Comparison of ENCODE assay signal across 1 cellular context in the genomic region with DNA sequence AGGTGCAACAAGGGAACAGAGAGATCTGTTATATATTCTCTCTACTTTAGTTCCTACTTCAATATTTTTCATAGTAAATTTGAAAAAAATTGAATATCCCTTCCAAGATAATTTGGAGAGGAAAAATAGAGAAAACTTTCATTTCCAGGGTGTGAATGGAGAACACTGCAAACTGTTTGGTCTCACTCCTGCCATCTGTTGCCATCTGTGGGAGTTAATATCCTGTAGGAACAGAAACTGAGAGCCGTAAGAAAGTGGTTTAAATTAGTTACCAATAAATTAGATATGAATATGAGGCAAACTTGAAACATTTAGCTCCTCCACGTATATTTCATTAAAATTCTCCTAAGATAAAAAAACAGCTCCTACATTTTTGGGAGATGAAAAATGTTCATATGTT.
TF ChIP-seq lines count a peak whose summit lies in the region.

No MANE protein-coding gene starts in this region.

TF ChIP-seq in HepG2, 621 proteins besides CTCF, POLR2A, EP300 and RAD21:
- TF ChIP-seq ZSCAN29 (CRISPR knock-in tag; conservative IDR thresholded peaks at IDR 0.05) (no peak), NKX3-1 (CRISPR knock-in tag; IDR thresholded peaks at IDR 0.05) (no peak), HNRNPK (IDR thresholded peaks at IDR 0.05; ENCODE audit: low read depth, low read length, poor library complexity, severe bottlenecking) (peak; percentile 76), XRCC5 (optimal IDR thresholded peaks at IDR 0.05; ENCODE audit: low read length) (no peak), ARID2 (CRISPR knock-in tag; IDR thresholded peaks at IDR 0.05; ENCODE audit: borderline replicate concordance) (no peak), ZNF432 (CRISPR knock-in tag; IDR thresholded peaks at IDR 0.05; ENCODE audit: borderline replicate concordance) (no peak), ZNF34 (CRISPR knock-in tag; IDR thresholded peaks at IDR 0.05; ENCODE audit: borderline replicate concordance) (no peak), ZNF567 (CRISPR knock-in tag; IDR thresholded peaks at IDR 0.05; ENCODE audit: borderline replicate concordance) (no peak), RBFOX2 (IDR thresholded peaks at IDR 0.05; ENCODE audit: low read depth, low read length) (peak; percentile 48; the same call in 1 of the 2 replicates), TEAD2 (CRISPR knock-in tag; IDR thresholded peaks at IDR 0.05) (no peak)
- TF ChIP-seq, protein P1, sequence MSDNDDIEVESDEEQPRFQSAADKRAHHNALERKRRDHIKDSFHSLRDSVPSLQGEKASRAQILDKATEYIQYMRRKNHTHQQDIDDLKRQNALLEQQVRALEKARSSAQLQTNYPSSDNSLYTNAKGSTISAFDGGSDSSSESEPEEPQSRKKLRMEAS (IDR thresholded peaks at IDR 0.05) = no peak
